In the genomic region with DNA sequence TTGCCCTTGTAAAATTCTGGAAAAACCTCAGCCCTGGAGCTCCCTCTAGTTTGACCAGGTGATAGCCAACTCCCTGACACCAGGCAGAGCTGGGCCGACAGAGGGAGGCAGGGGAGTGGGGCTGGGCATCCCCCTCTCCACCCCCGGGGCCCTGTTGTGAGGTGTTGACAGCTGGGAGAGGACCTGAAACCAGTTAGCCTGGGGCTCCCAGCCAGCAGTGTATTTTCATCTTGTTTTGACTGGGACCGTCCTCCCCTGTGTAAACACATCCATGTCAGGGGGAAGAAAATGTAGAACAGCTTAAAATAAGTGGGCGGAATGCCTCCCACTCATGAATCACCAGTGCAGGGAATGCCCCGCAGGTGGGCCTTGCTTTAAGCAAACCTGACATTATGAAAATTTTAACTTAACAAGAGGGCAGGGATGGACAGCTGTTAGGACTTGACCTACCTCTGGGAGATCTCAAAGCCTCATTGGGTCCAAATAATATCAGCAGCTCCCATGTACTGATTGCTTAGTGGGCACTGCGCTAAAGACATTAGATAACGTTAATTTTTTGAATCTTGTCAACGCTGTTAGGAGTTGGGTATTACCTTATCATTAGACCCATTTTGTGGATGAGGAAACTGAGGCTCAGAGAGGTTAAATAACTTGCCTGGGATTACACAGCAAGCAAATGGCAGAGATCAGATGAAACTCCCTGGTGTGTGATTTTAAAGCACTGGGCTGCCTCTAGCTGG, we compare ENCODE assay signal across 8 cellular contexts. TPM values are rescaled to one million over a fixed set of nuclear protein-coding genes. Genes with fewer than 3 reads are reported as not detected.
DNase-seq lines count a peak whose midpoint lies in the region; ATAC-seq and TF ChIP-seq lines count a peak whose summit lies in the region.

No MANE protein-coding gene starts in this region.

- H3F3A ChIP-seq in SK-N-SH (replicated peaks; ENCODE audit: insufficient read depth) = no peaks in the 10 kb centered on the region

- H3K27me3 ChIP-seq in ovary (no peaks in the 10 kb centered on the region), SK-N-SH (ENCODE audit: insufficient read depth) (peaks cover 13% of the 10 kb centered on the region; the same call in 1 of the 2 replicates)

- CTCF ChIA-PET in SK-N-SH (lab: Yijun Ruan, JAX) = interaction anchor here (0.9 to 3.1 kb wide), 4 partner anchors 12 to 52 kb away, joined by 3 to 9 read pairs (median 6); partner anchors contain the start of gene NCBP2L

- TF ChIP-seq CTCF in ovary (IDR thresholded peaks at IDR 0.05) = peak in 1 of 3 donors; percentile 9
- no peak for TF ChIP-seq CTCF in SK-N-SH (IDR thresholded peaks at IDR 0.05)

- H3K36me3 ChIP-seq in ovary (no peaks in the 10 kb centered on the region), SK-N-SH (replicated peaks in 1 of 2; ENCODE audit: control insufficient read depth in 1 of 2, insufficient read depth in 2 of 2, low read length in 1 of 2) (no peaks in the 10 kb centered on the region)

- intact Hi-C loops in ovary (cut with DNase I) = loop anchor here in 1 of 4 donors (5.0 kb wide), 1 partner anchor 38 kb away; no protein-coding TSS in a partner anchor

- peak; percentile 54 to 74 (median 69) for DNase-seq in ovary
- no peak for DNase-seq in NCI-H1930 (lab: John Stamatoyannopoulos, UW)
- no peak for DNase-seq in SK-N-SH
- DNase-seq in G401 (ENCODE audit: low spot score) = no peak
- no peak for DNase-seq in stimulated activated CD4-positive, alpha-beta T cell treated with anti-CD3 and anti-CD28 coated beads, Interleukin-1b, Interleukin-23, amount 100 ng/mL, for 48 hours

- ATAC-seq in GM18907 (IDR thresholded peaks at IDR 0.05; ENCODE audit: unreplicated experiment) (peak; percentile 77), HG02623 (IDR thresholded peaks at IDR 0.05; ENCODE audit: unreplicated experiment) (peak; percentile 83)

- H3K9me3 ChIP-seq in ovary = no peaks in the 10 kb centered on the region
- H3K9me3 ChIP-seq in SK-N-SH = no peaks in the 10 kb centered on the region

- no peak for TF ChIP-seq RAD21 in SK-N-SH (IDR thresholded peaks at IDR 0.05; ENCODE audit: low read length)

- no peaks in the 10 kb centered on the region for H3K9me2 ChIP-seq in SK-N-SH

- H3K79me2 ChIP-seq in SK-N-SH (ENCODE audit: insufficient read depth) = no peaks in the 10 kb centered on the region

- POLR2A ChIA-PET in SK-N-SH (lab: Yijun Ruan, JAX) = interaction anchor here (0.6 kb wide), 1 partner anchor 713 kb away, joined by 6 read pairs; no protein-coding TSS in a partner anchor

- peaks cover 24% of the 10 kb centered on the region for H3K4me1 ChIP-seq in ovary (ENCODE audit: insufficient read depth)
- peaks cover 0 to 3% of the 10 kb centered on the region in 2 experiments; a peak in 1 of 4 replicates for H3K4me1 ChIP-seq in SK-N-SH (ENCODE audit: control insufficient read depth in 1 of 2, insufficient read depth in 2 of 2, low read depth in 1 of 2, low read length in 1 of 2)

- H4K20me1 ChIP-seq in SK-N-SH (ENCODE audit: insufficient read depth) = no peaks in the 10 kb centered on the region

- in situ Hi-C loops in G401 (cut with HindIII; ENCODE audit: low sequenced_read_pairs) = no loop called here

- WGBS in ovary, 3 donors = 34 to 51% (median 35%) methylated on average over 8 of the region's 8 CpGs
- WGBS in SK-N-SH (ENCODE audit: low lambda C conversion rate) = 58% methylated on average over 6 of the region's 8 CpGs

- no peak overlapping the region for H2AFZ ChIP-seq in SK-N-SH (ENCODE audit: low read depth)

- H3K4me2 ChIP-seq in SK-N-SH = no peak overlapping the region

- H3K9ac ChIP-seq in SK-N-SH = no peak overlapping the region

- no peak for TF ChIP-seq POLR2A in ovary (IDR thresholded peaks at IDR 0.05)

- TF ChIP-seq EP300 in ovary (IDR thresholded peaks at IDR 0.05) (no peak), SK-N-SH (IDR thresholded peaks at IDR 0.05; ENCODE audit: borderline replicate concordance in 1 of 2, low read depth in 1 of 2, low read length in 1 of 2) (no peak)

- H3K27ac ChIP-seq in angular gyrus (ENCODE audit: low read depth, low read length) = peak overlapping the region; percentile 30
- H3K27ac ChIP-seq in ovary = peak overlapping the region; percentile 67 to 75
- no peak overlapping the region for H3K27ac ChIP-seq in SK-N-SH (ENCODE audit: low read depth in 2 of 2, low read length in 1 of 2)

- H3K4me3 ChIP-seq in ovary (no peak overlapping the region), SK-N-SH (ENCODE audit: low read depth in 2 of 2, low read length in 1 of 2) (no peak overlapping the region)

TF ChIP-seq in SK-N-SH, 30 proteins besides CTCF, POLR2A, EP300 and RAD21 (continues in another document):
- TF ChIP-seq SIN3A (IDR thresholded peaks at IDR 0.05; ENCODE audit: borderline replicate concordance, low read depth, low read length) (no peak), MXI1 (IDR thresholded peaks at IDR 0.05; ENCODE audit: low read depth, low read length) (no peak), TAF1 (IDR thresholded peaks at IDR 0.05; ENCODE audit: borderline replicate concordance, low read depth, low read length) (no peak), TCF12 (IDR thresholded peaks at IDR 0.05) (no peak), CHD2 (IDR thresholded peaks at IDR 0.05; ENCODE audit: low read length, partially characterized antibody) (no peak), EZH2phosphoT487 (IDR thresholded peaks at IDR 0.05; ENCODE audit: borderline replicate concordance, low read depth) (no peak), RXRA (IDR thresholded peaks at IDR 0.05; ENCODE audit: borderline replicate concordance, low read depth) (no peak), FOSL2 (IDR thresholded peaks at IDR 0.05; ENCODE audit: borderline replicate concordance, low read depth) (no peak), SMC3 (IDR thresholded peaks at IDR 0.05; ENCODE audit: low read depth, low read length) (no peak), NRF1 (IDR thresholded peaks at IDR 0.05; ENCODE audit: low read depth, low read length) (no peak), MEF2A (IDR thresholded peaks at IDR 0.05; ENCODE audit: borderline replicate concordance, low read depth) (no peak), TEAD4 (IDR thresholded peaks at IDR 0.05; ENCODE audit: borderline replicate concordance, insufficient read depth) (no peak), IRF3 (IDR thresholded peaks at IDR 0.05; ENCODE audit: low read depth, low read length) (no peak)
- TF ChIP-seq, protein P1, sequence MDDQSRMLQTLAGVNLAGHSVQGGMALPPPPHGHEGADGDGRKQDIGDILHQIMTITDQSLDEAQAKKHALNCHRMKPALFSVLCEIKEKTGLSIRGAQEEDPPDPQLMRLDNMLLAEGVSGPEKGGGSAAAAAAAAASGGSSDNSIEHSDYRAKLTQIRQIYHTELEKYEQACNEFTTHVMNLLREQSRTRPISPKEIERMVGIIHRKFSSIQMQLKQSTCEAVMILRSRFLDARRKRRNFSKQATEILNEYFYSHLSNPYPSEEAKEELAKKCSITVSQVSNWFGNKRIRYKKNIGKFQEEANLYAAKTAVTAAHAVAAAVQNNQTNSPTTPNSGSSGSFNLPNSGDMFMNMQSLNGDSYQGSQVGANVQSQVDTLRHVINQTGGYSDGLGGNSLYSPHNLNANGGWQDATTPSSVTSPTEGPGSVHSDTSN (IDR thresholded peaks at IDR 0.05) = no peak
- TF ChIP-seq, protein P2, sequence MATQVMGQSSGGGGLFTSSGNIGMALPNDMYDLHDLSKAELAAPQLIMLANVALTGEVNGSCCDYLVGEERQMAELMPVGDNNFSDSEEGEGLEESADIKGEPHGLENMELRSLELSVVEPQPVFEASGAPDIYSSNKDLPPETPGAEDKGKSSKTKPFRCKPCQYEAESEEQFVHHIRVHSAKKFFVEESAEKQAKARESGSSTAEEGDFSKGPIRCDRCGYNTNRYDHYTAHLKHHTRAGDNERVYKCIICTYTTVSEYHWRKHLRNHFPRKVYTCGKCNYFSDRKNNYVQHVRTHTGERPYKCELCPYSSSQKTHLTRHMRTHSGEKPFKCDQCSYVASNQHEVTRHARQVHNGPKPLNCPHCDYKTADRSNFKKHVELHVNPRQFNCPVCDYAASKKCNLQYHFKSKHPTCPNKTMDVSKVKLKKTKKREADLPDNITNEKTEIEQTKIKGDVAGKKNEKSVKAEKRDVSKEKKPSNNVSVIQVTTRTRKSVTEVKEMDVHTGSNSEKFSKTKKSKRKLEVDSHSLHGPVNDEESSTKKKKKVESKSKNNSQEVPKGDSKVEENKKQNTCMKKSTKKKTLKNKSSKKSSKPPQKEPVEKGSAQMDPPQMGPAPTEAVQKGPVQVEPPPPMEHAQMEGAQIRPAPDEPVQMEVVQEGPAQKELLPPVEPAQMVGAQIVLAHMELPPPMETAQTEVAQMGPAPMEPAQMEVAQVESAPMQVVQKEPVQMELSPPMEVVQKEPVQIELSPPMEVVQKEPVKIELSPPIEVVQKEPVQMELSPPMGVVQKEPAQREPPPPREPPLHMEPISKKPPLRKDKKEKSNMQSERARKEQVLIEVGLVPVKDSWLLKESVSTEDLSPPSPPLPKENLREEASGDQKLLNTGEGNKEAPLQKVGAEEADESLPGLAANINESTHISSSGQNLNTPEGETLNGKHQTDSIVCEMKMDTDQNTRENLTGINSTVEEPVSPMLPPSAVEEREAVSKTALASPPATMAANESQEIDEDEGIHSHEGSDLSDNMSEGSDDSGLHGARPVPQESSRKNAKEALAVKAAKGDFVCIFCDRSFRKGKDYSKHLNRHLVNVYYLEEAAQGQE (IDR thresholded peaks at IDR 0.05; ENCODE audit: low read depth, low read length) = no peak

RNA-seq across cellular contexts. Expression of gene TSC22D3, which starts 45.9 kb away (rescaled TPM):
- total RNA-seq in ovary = 100 to 1,000 TPM in 6 of 7 donors, 10 to 100 TPM in 1; 91.5 to 645 (median 365) TPM
- 100 to 1,000 TPM; 221 to 241 TPM for polyA plus RNA-seq in ovary
- 9.2 and 10.4 TPM in 2 replicates for polyA plus RNA-seq in SK-N-SH (2012; rRNA removed)
- 8.4 and 9.8 TPM in 2 replicates for polyA plus RNA-seq in SK-N-SH (2012; cell fraction: cytosol; rRNA removed)
- polyA plus RNA-seq in SK-N-SH (2012; cell fraction: nucleus; rRNA removed) = 14.6 and 18.5 TPM in 2 replicates
- not detected in 2 replicates for total RNA-seq in G401 (2014; rRNA removed; shearing (Covaris generic))

RNA-seq across cellular contexts. Expression of gene NCBP2L, which starts 47.8 kb away (rescaled TPM):
- total RNA-seq in ovary = 1 to 10 TPM in 2 of 7 donors, under 1 TPM in 4, not detected in 1; 0.28 to 1.6 (median 0.72) TPM
- under 1 TPM; 0.20 to 0.35 TPM for polyA plus RNA-seq in ovary
- polyA plus RNA-seq in SK-N-SH (2012; rRNA removed) = not detected in 2 replicates
- polyA plus RNA-seq in SK-N-SH (2012; cell fraction: cytosol; rRNA removed) = not detected in 2 replicates
- polyA plus RNA-seq in SK-N-SH (2012; cell fraction: nucleus; rRNA removed) = not detected in 2 replicates
- not detected in 2 replicates for total RNA-seq in G401 (2014; rRNA removed; shearing (Covaris generic))

Comparison
In these comparisons a context has a peak if more than half of its experiments do, and no peak if none do; other contexts are left out.
1. H3K27ac ChIP-seq: peak in angular gyrus (single experiment) and ovary (2 of 2); none in SK-N-SH (0 of 2).
2. DNase-seq: peak in ovary (5 of 5); none in NCI-H1930 (0 of 2), SK-N-SH (single experiment), G401 (single experiment) and stimulated activated CD4-positive, alpha-beta T cell treated with anti-CD3 and anti-CD28 coated beads, Interleukin-1b, Interleukin-23, amount 100 ng/mL, for 48 hours (single experiment).
3. RNA of gene TSC22D3, which starts 45.9 kb away (total RNA-seq): 91.5 to 645 TPM in ovary; not detected in G401; every median in the first group is over 10 times any median in the second.